Comparison of ENCODE assay signal across 15 cellular contexts in the genomic region with DNA sequence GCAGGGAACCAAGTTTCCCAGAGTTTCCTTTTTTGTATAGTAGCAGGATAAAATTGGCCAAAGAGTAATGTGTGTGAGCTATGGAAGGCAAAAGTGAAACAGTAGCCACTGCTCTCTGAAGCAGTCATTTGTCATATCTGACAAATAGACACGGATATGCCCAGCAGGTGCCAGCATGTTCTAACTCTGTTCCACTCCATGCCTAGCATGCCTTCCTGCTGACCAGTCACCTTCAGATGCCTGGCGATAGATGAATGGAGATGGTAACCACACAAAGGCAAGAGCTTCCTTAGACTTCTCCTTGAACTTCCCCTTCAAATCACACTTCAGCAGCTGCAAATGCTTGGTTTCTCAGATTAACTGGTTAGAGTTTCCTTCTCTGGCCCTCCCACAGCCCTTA.
A peak's percentile ranks its signal among the peaks of the same experiment; 100 is the strongest.
DNase-seq lines count a peak whose midpoint lies in the region; ATAC-seq and TF ChIP-seq lines count a peak whose summit lies in the region.
"Had no signal": no experiment of that assay in that cellular context is flagged by ENCODE, and none has a peak within 500 bp of the region (broad histone marks: within the 10 kb centered on the region; RNA-seq: fewer than 3 reads in every experiment).

No MANE protein-coding gene starts in this region.

- H3K4me1 Mint-ChIP-seq in activated naive CD8-positive, alpha-beta T cell treated with anti-CD3 and anti-CD28 coated beads, Interleukin-2, amount 10 ng/mL, durations not matched to agents 7 days and 5 days, result peaks cover 5% of the 10 kb centered on the region
- H3K4me1 Mint-ChIP-seq in nephron progenitor cell, result no peaks in the 10 kb centered on the region

- peak overlapping the region; percentile 27 to 29 for H3K27ac ChIP-seq in mucosa of rectum (ENCODE audit: low read depth in 2 of 2, low read length in 2 of 2)
- H3K27ac ChIP-seq: uterus had no signal

- H3K4me1 ChIP-seq in mucosa of rectum (ENCODE audit: control insufficient read depth in 2 of 2, insufficient read depth in 2 of 2, low read length in 2 of 2), result peaks cover 19 to 31% of the 10 kb centered on the region in 2 donors
- H3K4me1 ChIP-seq: uterus had no signal

- H3K36me3 Mint-ChIP-seq in activated naive CD8-positive, alpha-beta T cell treated with anti-CD3 and anti-CD28 coated beads, Interleukin-2, amount 10 ng/mL, durations not matched to agents 7 days and 5 days, result no peaks in the 10 kb centered on the region
- H3K36me3 Mint-ChIP-seq in nephron progenitor cell (ENCODE audit: low read depth), result no peaks in the 10 kb centered on the region
- H3K36me3 Mint-ChIP-seq: naive thymus-derived CD4-positive, alpha-beta T cell had no signal

- H3K27ac Mint-ChIP-seq in activated naive CD8-positive, alpha-beta T cell treated with anti-CD3 and anti-CD28 coated beads, Interleukin-2, amount 10 ng/mL, durations not matched to agents 7 days and 5 days, result peak overlapping the region; percentile 45
- no peak overlapping the region for H3K27ac Mint-ChIP-seq in nephron progenitor cell
- H3K27ac Mint-ChIP-seq: effector memory CD8-positive, alpha-beta T cell; T-helper 1 cell treated with Interleukin-12 subunit alpha and Interleukin-12 subunit beta and Interleukin-4 antibody, amounts not matched to agents 30 μg/mL and 1 μg/mL, for 36 hours had no signal

- peak overlapping the region; percentile 30 for H3K4me3 Mint-ChIP-seq in activated naive CD8-positive, alpha-beta T cell treated with anti-CD3 and anti-CD28 coated beads, Interleukin-2, amount 10 ng/mL, durations not matched to agents 7 days and 5 days
- H3K4me3 Mint-ChIP-seq in nephron progenitor cell, result no peak overlapping the region
- H3K4me3 Mint-ChIP-seq: effector memory CD8-positive, alpha-beta T cell; T-helper 1 cell treated with Interleukin-12 subunit alpha and Interleukin-12 subunit beta and Interleukin-4 antibody, amounts not matched to agents 30 μg/mL and 1 μg/mL, for 36 hours had no signal

- no peaks in the 10 kb centered on the region for H3K9me3 Mint-ChIP-seq in activated naive CD8-positive, alpha-beta T cell treated with anti-CD3 and anti-CD28 coated beads, Interleukin-2, amount 10 ng/mL, durations not matched to agents 7 days and 5 days
- no peaks in the 10 kb centered on the region for H3K9me3 Mint-ChIP-seq in nephron progenitor cell
- H3K9me3 Mint-ChIP-seq: CD4-positive, alpha-beta memory T cell; effector memory CD8-positive, alpha-beta T cell; naive thymus-derived CD4-positive, alpha-beta T cell; T-helper 1 cell treated with Interleukin-12 subunit alpha and Interleukin-12 subunit beta and Interleukin-4 antibody, amounts not matched to agents 30 μg/mL and 1 μg/mL, for 36 hours had no signal

- no peaks in the 10 kb centered on the region for H3K27me3 Mint-ChIP-seq in activated naive CD8-positive, alpha-beta T cell treated with anti-CD3 and anti-CD28 coated beads, Interleukin-2, amount 10 ng/mL, durations not matched to agents 7 days and 5 days
- peaks cover 9% of the 10 kb centered on the region for H3K27me3 Mint-ChIP-seq in nephron progenitor cell (ENCODE audit: low read depth, poor library complexity)
- H3K27me3 Mint-ChIP-seq: CD4-positive, alpha-beta memory T cell; effector memory CD8-positive, alpha-beta T cell had no signal

- no peaks in the 10 kb centered on the region for H3K36me3 ChIP-seq in mucosa of rectum (ENCODE audit: control insufficient read depth in 2 of 2, insufficient read depth in 2 of 2, low read length in 2 of 2)
- H3K36me3 ChIP-seq: uterus had no signal

- no peak for ATAC-seq in activated naive CD8-positive, alpha-beta T cell treated with anti-CD3 and anti-CD28 coated beads, Interleukin-2, amount 10 ng/mL, durations not matched to agents 7 days and 5 days (ENCODE audit: low read depth)
- ATAC-seq in HG02642 (IDR thresholded peaks at IDR 0.05; ENCODE audit: poor library complexity, unreplicated experiment), result no peak
- ATAC-seq: effector memory CD8-positive, alpha-beta T cell; naive thymus-derived CD4-positive, alpha-beta T cell had no signal

- H3K9me3 ChIP-seq in mucosa of rectum (ENCODE audit: control insufficient read depth in 2 of 2, low read length in 2 of 2), result no peaks in the 10 kb centered on the region
- H3K9me3 ChIP-seq: uterus had no signal

- DNase-seq in GDM1 (lab: John Stamatoyannopoulos, UW) (peak; percentile 13), M059J (ENCODE audit: low read depth) (peak; percentile 33), nephron progenitor cell (no peak)
- no peak for DNase-seq in activated naive CD8-positive, alpha-beta T cell treated with anti-CD3 and anti-CD28 coated beads, Interleukin-2, amount 10 ng/mL, durations not matched to agents 7 days and 5 days
- DNase-seq in stimulated activated naive CD4-positive, alpha-beta T cell (lab: John Stamatoyannopoulos, UW), result no peak
- DNase-seq: activated CD4-positive, alpha-beta T cell treated with anti-CD3 and anti-CD28 coated beads for 1 hour; CD4-positive, alpha-beta memory T cell; effector memory CD8-positive, alpha-beta T cell; kidney; naive thymus-derived CD4-positive, alpha-beta T cell; stimulated activated CD4-positive, alpha-beta T cell treated with anti-CD3 and anti-CD28 coated beads, Interleukin-1b, Interleukin-23, amount 100 ng/mL, for 48 hours; uterus had no signal

- peak overlapping the region in 1 of 2 donors; percentile 33 for H3K4me3 ChIP-seq in mucosa of rectum (ENCODE audit: low read length in 2 of 2)
- H3K4me3 ChIP-seq: uterus had no signal

- TF ChIP-seq CTCF in nephron progenitor cell (IDR thresholded peaks at IDR 0.05), result no peak

- POLR2A ChIA-PET in activated naive CD8-positive, alpha-beta T cell treated with anti-CD3 and anti-CD28 coated beads, Interleukin-2, amount 10 ng/mL, durations not matched to agents 7 days and 5 days (lab: Charles Lee), result no interaction called here

- no peaks in the 10 kb centered on the region for H3K27me3 ChIP-seq in mucosa of rectum (ENCODE audit: control insufficient read depth in 2 of 2, insufficient read depth in 2 of 2, low read length in 2 of 2)
- H3K27me3 ChIP-seq: uterus had no signal

- no peak overlapping the region for H3K9ac ChIP-seq in mucosa of rectum (ENCODE audit: low read depth in 1 of 2, low read length in 2 of 2)

Comparison
In these comparisons a context has a peak if more than half of its experiments do, and no peak if none do; other contexts are left out.
1. DNase-seq: peak in GDM1 (single experiment) and M059J (single experiment); none in activated naive CD8-positive, alpha-beta T cell treated with anti-CD3 and anti-CD28 coated beads, Interleukin-2, amount 10 ng/mL, durations not matched to agents 7 days and 5 days (single experiment), stimulated activated naive CD4-positive, alpha-beta T cell (0 of 6) and nephron progenitor cell (single experiment).